ENCODE assay signal across 16 cellular contexts in the genomic region with DNA sequence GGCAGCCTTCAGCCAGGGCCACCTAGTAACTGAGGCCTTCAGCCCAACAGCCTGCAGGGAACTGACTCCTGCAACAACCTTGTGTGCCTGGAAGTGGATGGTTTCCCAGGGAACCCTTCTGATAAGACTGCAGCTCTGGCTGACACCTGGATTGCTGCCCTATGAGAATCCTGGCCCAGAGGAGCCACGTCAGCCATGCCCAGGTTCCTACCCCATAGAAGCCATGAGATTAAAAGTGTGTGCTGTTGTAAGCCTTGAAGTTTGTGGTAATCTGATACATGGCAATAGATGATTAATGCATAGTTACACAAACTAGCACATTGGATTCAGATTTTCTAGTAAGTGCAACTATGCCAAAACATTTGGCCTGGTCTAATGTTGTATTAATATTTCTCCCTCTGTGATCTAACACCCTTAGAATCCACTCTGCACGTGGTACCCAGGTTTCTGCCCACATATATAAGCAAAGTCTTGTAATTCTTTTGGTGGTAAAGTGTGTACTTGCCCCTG.
DNase-seq lines count a peak whose midpoint lies in the region; ATAC-seq, FAIRE-seq and TF ChIP-seq lines count a peak whose summit lies in the region.
"Had no signal": no experiment of that assay in that cellular context is flagged by ENCODE, and none has a peak within 500 bp of the region (broad histone marks: within the 10 kb centered on the region; RNA-seq: fewer than 3 reads in every experiment).

No MANE protein-coding gene starts in this region.

- no peaks in the 10 kb centered on the region for H3K9me2 ChIP-seq in GM23248 (ENCODE audit: insufficient read depth)
- no peaks in the 10 kb centered on the region for H3K9me2 ChIP-seq in GM23338 (ENCODE audit: insufficient read depth)

- H3K4me3 ChIP-seq in GM23248 (no peak overlapping the region), adipocyte (ENCODE audit: low read length) (no peak overlapping the region), fibroblast of lung (replicated peaks in 1 of 4; ENCODE audit: control extremely low read depth in 1 of 4, insufficient read depth in 1 of 4, low read depth in 3 of 4, low read length in 4 of 4) (no peak overlapping the region), pancreas (no peak overlapping the region), GM23338 (no peak overlapping the region)
- H3K4me3 ChIP-seq: BLaER1 treated with 17β-estradiol and CSF1 and Interleukin-3, amounts not matched to agents 10 nM and 100 nM had no signal

- FAIRE-seq in pancreas (lab: Jason Lieb, UNC), result no peak
- FAIRE-seq: H54 had no signal

- DNase-seq in GM23248 (peak; percentile 49), adipocyte (ENCODE audit: low read depth) (peak; percentile 46), fibroblast of lung (ENCODE audit: low read depth in 2 of 2) (peak; percentile 69 to 72), pancreas (peak in 5 of 6 donors; percentile 66 to 90 (median 81)), GM23338 (ENCODE audit: low spot score) (no peak), posterior cingulate gyrus (no peak)
- no peak for DNase-seq in stimulated activated CD4-positive, alpha-beta T cell treated with anti-CD3 and anti-CD28 coated beads, Interleukin-1b, Interleukin-23, amount 100 ng/mL, for 48 hours
- DNase-seq: EL, Karpas-422, NCI-H1417 treated with DMSO at 0.1 percent for 48 hours, NCI-H2029, NCI-H510A, Right ventricle myocardium superior had no signal

- 49 to 73% methylated on average over 2 of the region's 2 CpGs for WGBS in GM23248 (ENCODE audit: low coverage in 1 of 2, low lambda C conversion rate in 2 of 2, missing lambda C conversion rate in 2 of 2), 2 experiments
- WGBS in pancreas, 2 donors, result 13 to 30% methylated on average over 2 of the region's 2 CpGs

- H3K4me3 Mint-ChIP-seq in GM23338, result no peak overlapping the region

- H3K79me2 ChIP-seq in GM23248 (ENCODE audit: insufficient read depth) (no peaks in the 10 kb centered on the region), fibroblast of lung (ENCODE audit: control insufficient read depth, insufficient read depth, low read length) (no peaks in the 10 kb centered on the region), GM23338 (replicated peaks; ENCODE audit: insufficient read depth) (no peaks in the 10 kb centered on the region)

- 0 out of 2 replicates have a peak, but pooled peaks cover 6% of the 10 kb centered on the region for H3F3A ChIP-seq in GM23248 (ENCODE audit: insufficient read depth)
- H3F3A ChIP-seq in GM23338 (replicated peaks; ENCODE audit: low read depth), result no peaks in the 10 kb centered on the region

- in situ Hi-C loops in GM23248 (cut with MboI), result no loop called here

- ATAC-seq in pancreas (peak; percentile 75 to 84 (median 78)), GM23338 (no peak)
- ATAC-seq: Panc1 had no signal

- no peaks in the 10 kb centered on the region for H3K36me3 ChIP-seq in GM23248 (ENCODE audit: low read depth)
- H3K36me3 ChIP-seq in adipocyte (ENCODE audit: control insufficient read depth, insufficient read depth, low read length, severe bottlenecking), result no peaks in the 10 kb centered on the region
- no peaks in the 10 kb centered on the region for H3K36me3 ChIP-seq in fibroblast of lung (ENCODE audit: control insufficient read depth, insufficient read depth, low read length)
- H3K36me3 ChIP-seq in pancreas, result no peaks in the 10 kb centered on the region
- no peaks in the 10 kb centered on the region for H3K36me3 ChIP-seq in GM23338 (ENCODE audit: insufficient read depth)
- H3K36me3 ChIP-seq: BLaER1 treated with 17β-estradiol and CSF1 and Interleukin-3, amounts not matched to agents 10 nM and 100 nM had no signal

- H3K4me2 ChIP-seq in GM23248 (ENCODE audit: unreplicated experiment) (no peak overlapping the region), fibroblast of lung (ENCODE audit: extremely low read depth, insufficient read depth, low read length) (peak overlapping the region; percentile 4), GM23338 (no peak overlapping the region)
- H3K4me2 ChIP-seq: BLaER1 treated with 17β-estradiol and CSF1 and Interleukin-3, amounts not matched to agents 10 nM and 100 nM had no signal

- no peak for TF ChIP-seq CTCF in fibroblast of lung (conservative IDR thresholded peaks at IDR 0.05 in 1 of 2, IDR thresholded peaks at IDR 0.05 in 1 of 2; ENCODE audit: low read depth in 1 of 2, low read length in 2 of 2)
- TF ChIP-seq CTCF in pancreas (IDR thresholded peaks at IDR 0.05), result no peak
- no peak for TF ChIP-seq CTCF in GM23338 (conservative IDR thresholded peaks at IDR 0.05; ENCODE audit: low read depth in 2 of 2)

- H3K27ac ChIP-seq in GM23248 (no peak overlapping the region), fibroblast of lung (ENCODE audit: insufficient read depth, low read length) (no peak overlapping the region), pancreas (peak overlapping the region; percentile 28 to 51 (median 44)), GM23338 (ENCODE audit: low read depth) (no peak overlapping the region)
- H3K27ac ChIP-seq: BLaER1 treated with 17β-estradiol and CSF1 and Interleukin-3, amounts not matched to agents 10 nM and 100 nM had no signal

- H3K4me1 Mint-ChIP-seq in GM23338, result peaks cover 3% of the 10 kb centered on the region; the same call in 1 of the 3 replicates

- H2AFZ ChIP-seq in GM23248 (no peak overlapping the region), fibroblast of lung (ENCODE audit: low read length) (no peak overlapping the region), GM23338 (no peak overlapping the region)

- peaks cover 17% of the 10 kb centered on the region for H3K27me3 Mint-ChIP-seq in GM23338 (ENCODE audit: insufficient read depth, low read depth, poor library complexity)

- H4K20me1 ChIP-seq in GM23248 (ENCODE audit: insufficient read depth), result no peaks in the 10 kb centered on the region
- H4K20me1 ChIP-seq in fibroblast of lung (ENCODE audit: control insufficient read depth, extremely low read depth, insufficient read depth, low read length), result no peaks in the 10 kb centered on the region
- no peaks in the 10 kb centered on the region for H4K20me1 ChIP-seq in GM23338 (replicated peaks; ENCODE audit: insufficient read depth)
- H4K20me1 ChIP-seq: BLaER1 treated with 17β-estradiol and CSF1 and Interleukin-3, amounts not matched to agents 10 nM and 100 nM had no signal

- intact Hi-C loops in pancreas (cut with DNase I), result loop anchor here in 2 of 3 donors (5.0 to 10.0 kb wide), 3 partner anchors 225 to 270 kb away; no protein-coding TSS in a partner anchor
- intact Hi-C loops in posterior cingulate gyrus (cut with DNase I), result loop anchor here (10.0 kb wide), 1 partner anchor 237 kb away; no protein-coding TSS in a partner anchor

- H3K9ac ChIP-seq in GM23248 (no peak overlapping the region), adipocyte (ENCODE audit: low read length) (no peak overlapping the region), fibroblast of lung (ENCODE audit: insufficient read depth, low read length) (no peak overlapping the region)
- H3K9ac ChIP-seq: BLaER1 treated with 17β-estradiol and CSF1 and Interleukin-3, amounts not matched to agents 10 nM and 100 nM had no signal

- H3K36me3 Mint-ChIP-seq in GM23338 (ENCODE audit: low read depth), result no peaks in the 10 kb centered on the region

- H3K27me3 ChIP-seq in GM23248 (replicated peaks; ENCODE audit: insufficient read depth) (peaks cover 16% of the 10 kb centered on the region; the same call in 1 of the 2 replicates), adipocyte (replicated peaks; ENCODE audit: control insufficient read depth, insufficient read depth, low read length) (peaks cover 32% of the 10 kb centered on the region), fibroblast of lung (ENCODE audit: control insufficient read depth, insufficient read depth, low read length) (peaks cover 5% of the 10 kb centered on the region), pancreas (no peaks in the 10 kb centered on the region), GM23338 (ENCODE audit: insufficient read depth) (peaks cover 4% of the 10 kb centered on the region; the same call in 1 of the 2 replicates)
- H3K27me3 ChIP-seq: BLaER1 treated with 17β-estradiol and CSF1 and Interleukin-3, amounts not matched to agents 10 nM and 100 nM had no signal

- no peaks in the 10 kb centered on the region for H3K9me3 ChIP-seq in GM23248 (ENCODE audit: low read depth)
- H3K9me3 ChIP-seq in adipocyte (ENCODE audit: control insufficient read depth, low read length), result no peaks in the 10 kb centered on the region
- no peaks in the 10 kb centered on the region for H3K9me3 ChIP-seq in fibroblast of lung (ENCODE audit: control insufficient read depth, insufficient read depth, low read depth, low read length)
- no peaks in the 10 kb centered on the region for H3K9me3 ChIP-seq in pancreas
- H3K9me3 ChIP-seq: BLaER1 treated with 17β-estradiol and CSF1 and Interleukin-3, amounts not matched to agents 10 nM and 100 nM had no signal

- H3K4me1 ChIP-seq in GM23248 (ENCODE audit: insufficient read depth), result peaks cover 6% of the 10 kb centered on the region; the same call in 1 of the 2 replicates
- H3K4me1 ChIP-seq in adipocyte (ENCODE audit: control insufficient read depth, insufficient read depth, low read length), result peaks cover 3% of the 10 kb centered on the region
- no peaks in the 10 kb centered on the region for H3K4me1 ChIP-seq in fibroblast of lung (ENCODE audit: control insufficient read depth, extremely low read depth, insufficient read depth, low read length)
- peaks cover 14 to 34% (median 16%) of the 10 kb centered on the region in 3 donors for H3K4me1 ChIP-seq in pancreas
- H3K4me1 ChIP-seq in GM23338 (ENCODE audit: insufficient read depth), result no peaks in the 10 kb centered on the region

- H3K27ac Mint-ChIP-seq in GM23338, result no peak overlapping the region

- H3K9me3 Mint-ChIP-seq in GM23338, result no peaks in the 10 kb centered on the region

TF ChIP-seq in GM23338, 12 proteins besides CTCF, POLR2A, EP300 and RAD21 (continues in another document):
- TF ChIP-seq NANOG (IDR thresholded peaks at IDR 0.05; ENCODE audit: borderline replicate concordance), result no peak
- no peak for TF ChIP-seq CREB1 (CRISPR knock-in tag; IDR thresholded peaks at IDR 0.05; ENCODE audit: low read depth)

Comparison
In these comparisons a context has a peak if more than half of its experiments do, and no peak if none do; other contexts are left out.
1. DNase-seq: peak in GM23248 (single experiment), adipocyte (single experiment), fibroblast of lung (2 of 2) and pancreas (5 of 6); none in GM23338 (single experiment), posterior cingulate gyrus (0 of 10) and stimulated activated CD4-positive, alpha-beta T cell treated with anti-CD3 and anti-CD28 coated beads, Interleukin-1b, Interleukin-23, amount 100 ng/mL, for 48 hours (single experiment).
2. H3K27ac ChIP-seq: peak in pancreas (4 of 4); none in GM23248 (single experiment), fibroblast of lung (single experiment) and GM23338 (single experiment).